In the genomic region with DNA sequence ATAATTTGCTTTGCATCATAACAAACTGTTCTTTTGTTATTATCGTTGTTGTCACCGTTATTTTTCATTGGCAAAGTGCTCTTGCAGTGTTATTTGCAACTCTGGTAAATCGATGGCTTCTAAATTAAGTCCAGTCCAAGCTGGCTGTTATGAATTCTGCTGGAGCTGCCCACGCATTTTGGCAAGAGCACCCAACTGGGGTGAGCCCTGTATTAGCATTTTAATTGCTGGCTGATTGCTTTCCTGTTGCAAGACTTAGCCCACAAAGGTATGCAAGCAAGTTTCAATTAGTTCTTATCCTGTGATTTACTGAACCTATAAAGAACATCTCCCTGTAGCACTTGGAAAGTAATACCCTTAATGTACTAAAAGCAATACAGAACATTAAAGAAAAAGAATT, we compare ENCODE assay signal across 17 cellular contexts.
DNase-seq lines count a peak whose midpoint lies in the region; TF ChIP-seq lines count a peak whose summit lies in the region.
"Had no signal": no experiment of that assay in that cellular context is flagged by ENCODE, and none has a peak within 500 bp of the region (broad histone marks: within the 10 kb centered on the region; RNA-seq: fewer than 3 reads in every experiment).

No MANE protein-coding gene starts in this region.

- H3K9ac ChIP-seq in iPS-20b (ENCODE audit: low read depth, low read length): peak overlapping the region; percentile 0; the same call in 1 of the 2 replicates
- H3K9ac ChIP-seq: KMS-11 had no signal

- H3F3A ChIP-seq in PC-9 (ENCODE audit: insufficient read depth, low read depth): no peaks in the 10 kb centered on the region

- H4K20me1 ChIP-seq in PC-9 (ENCODE audit: insufficient read depth): no peaks in the 10 kb centered on the region

- CTCF ChIA-PET in PC-9 (lab: Charles Lee): no interaction called here

- POLR2A ChIA-PET in PC-9 (lab: Charles Lee; ENCODE audit: unreplicated experiment): no interaction called here

- peak overlapping the region; percentile 52 for H3K27ac ChIP-seq in iPS-20b (ENCODE audit: low read length)
- no peak overlapping the region for H3K27ac ChIP-seq in PC-9
- H3K27ac ChIP-seq: C4-2B, KMS-11 had no signal

- no TSS peak for BruUV-seq in PC-9 (replicated peaks; lab: Mats Ljungman, UMichigan)

- H3K4me2 ChIP-seq in PC-9: no peak overlapping the region
- H3K4me2 ChIP-seq: KMS-11 had no signal

- DNase-seq in HAP-1 (ENCODE audit: low spot score in 2 of 2) (peak; percentile 13 to 36), cerebellum (ENCODE audit: low spot score) (peak; percentile 6), cardiac septum (ENCODE audit: low spot score) (no peak), NCI-H2081 treated with DMSO at 0.1 percent for 48 hours (lab: John Stamatoyannopoulos, UW) (no peak), NCI-H1694 treated with DMSO at 0.1 percent for 48 hours (lab: John Stamatoyannopoulos, UW) (no peak), PC-9 (no peak)
- DNase-seq: DMS153, GOT3, NCI-H1417, NCI-H187 treated with DMSO at 0.1 percent for 48 hours, NCI-H226, NCI-H524, PC-3 had no signal

- intact Hi-C loops in cardiac septum (cut with DNase I): no loop called here
- intact Hi-C loops in PC-9 (cut with micrococcal nuclease; ENCODE audit: unreplicated experiment): no loop called here

- no peaks in the 10 kb centered on the region for H3K9me3 ChIP-seq in HAP-1
- no peaks in the 10 kb centered on the region for H3K9me3 ChIP-seq in iPS-20b (ENCODE audit: insufficient read depth, low read depth, low read length)
- no peaks in the 10 kb centered on the region for H3K9me3 ChIP-seq in PC-9 (ENCODE audit: insufficient read depth, low read depth)

- H3K4me1 ChIP-seq in HAP-1 (peaks cover 16% of the 10 kb centered on the region), iPS-20b (ENCODE audit: insufficient read depth, low read length) (peaks cover 42% of the 10 kb centered on the region), PC-9 (replicated peaks; ENCODE audit: insufficient read depth) (no peaks in the 10 kb centered on the region)

- H3K4me3 ChIP-seq in HAP-1 (no peak overlapping the region), iPS-20b (ENCODE audit: low read length) (peak overlapping the region; percentile 7; the same call in 1 of the 2 replicates), PC-9 (no peak overlapping the region)
- H3K4me3 ChIP-seq: GM12878 had no signal

- no peaks in the 10 kb centered on the region for H3K79me2 ChIP-seq in PC-9 (ENCODE audit: low read depth)

- H3K36me3 ChIP-seq in HAP-1 (replicated peaks) (no peaks in the 10 kb centered on the region), iPS-20b (ENCODE audit: insufficient read depth, low read depth, low read length) (no peaks in the 10 kb centered on the region), PC-9 (ENCODE audit: low read depth) (no peaks in the 10 kb centered on the region)

- no peak overlapping the region for H2AFZ ChIP-seq in PC-9

- in situ Hi-C loops in HAP-1 (cut with MboI; ENCODE audit: low sequenced_read_pairs): no loop called here

- no peak for TF ChIP-seq CTCF in PC-9 (conservative IDR thresholded peaks at IDR 0.05)

- H3K27me3 ChIP-seq in HAP-1 (ENCODE audit: low read depth) (no peaks in the 10 kb centered on the region), iPS-20b (ENCODE audit: insufficient read depth, low read length) (no peaks in the 10 kb centered on the region), PC-9 (ENCODE audit: insufficient read depth, low read depth) (peaks cover 7% of the 10 kb centered on the region; the same call in 1 of the 2 replicates)

- H3K9me2 ChIP-seq in PC-9 (ENCODE audit: insufficient read depth): peaks cover 4% of the 10 kb centered on the region; the same call in 1 of the 2 replicates

Comparison
In these comparisons a context has a peak if more than half of its experiments do, and no peak if none do; other contexts are left out.
1. DNase-seq: peak in HAP-1 (2 of 2) and cerebellum (single experiment); none in cardiac septum (single experiment), NCI-H2081 treated with DMSO at 0.1 percent for 48 hours (single experiment), NCI-H1694 treated with DMSO at 0.1 percent for 48 hours (single experiment) and PC-9 (0 of 2).